Comparison of ENCODE assay signal across 9 cellular contexts in genomic region chr16:72664122-72664479, GRCh38.
DNase-seq lines count a peak whose midpoint lies in the region; ATAC-seq, FAIRE-seq and TF ChIP-seq lines count a peak whose summit lies in the region.
"Had no signal": no experiment of that assay in that cellular context is flagged by ENCODE, and none has a peak within 500 bp of the region (broad histone marks: within the 10 kb centered on the region; RNA-seq: fewer than 3 reads in every experiment).

No MANE protein-coding gene starts in this region.

- H3K79me2 ChIP-seq in K562 (ENCODE audit: control insufficient read depth, insufficient read depth, low read length) (peaks cover 51% of the 10 kb centered on the region), mesendoderm (ENCODE audit: control insufficient read depth, insufficient read depth, low read length) (peaks cover 2% of the 10 kb centered on the region)

- H3K4me3 ChIP-seq in left ventricle myocardium inferior, result peak overlapping the region; percentile 82
- peak overlapping the region; percentile 72 for H3K4me3 ChIP-seq in K562
- peak overlapping the region; percentile 95 for H3K4me3 ChIP-seq in mesendoderm (ENCODE audit: low read length)
- peak overlapping the region; percentile 72 to 76 for H3K4me3 ChIP-seq in vagina

- POLR2A ChIA-PET in K562 (lab: Yijun Ruan, JAX), result interaction anchor here (0.7 to 1.6 kb wide), 7 partner anchors 9 to 76 kb away, joined by 3 to 8 read pairs (median 3); no protein-coding TSS in a partner anchor

- intact Hi-C loops in left ventricle myocardium inferior (cut with micrococcal nuclease) (no loop called here), left cardiac atrium (cut with DNase I) (no loop called here), K562 (cut with micrococcal nuclease) (no loop called here), vagina (cut with DNase I) (no loop called here), sciatic nerve (cut with DNase I) (no loop called here)

- H3K9ac ChIP-seq in K562 (ENCODE audit: insufficient read depth in 1 of 2, low read depth in 2 of 2, low read length in 2 of 2) (peak overlapping the region; percentile 91 to 92; a peak in 3 of 4 replicates), mesendoderm (ENCODE audit: low read length) (peak overlapping the region; percentile 93)

- no peak overlapping the region for H2BK120ac ChIP-seq in mesendoderm (ENCODE audit: low read depth, low read length)

- no TSS peak for BruUV-seq in K562 (replicated peaks; lab: Mats Ljungman, UMichigan)

- H2BK15ac ChIP-seq in mesendoderm (replicated peaks; ENCODE audit: low read depth), result no peak overlapping the region

- H3K27ac ChIP-seq in left ventricle myocardium inferior (replicated peaks) (no peak overlapping the region), K562 (ENCODE audit: extremely low read depth, low read depth, low read length) (peak overlapping the region; percentile 93), mesendoderm (ENCODE audit: low read depth, low read length) (no peak overlapping the region), vagina (no peak overlapping the region)

- H2BK5ac ChIP-seq in mesendoderm (ENCODE audit: low read length), result no peak overlapping the region

- H4K5ac ChIP-seq in mesendoderm (ENCODE audit: low read length), result no peak overlapping the region

- H3K9me3 ChIP-seq in left ventricle myocardium inferior (replicated peaks) (no peaks in the 10 kb centered on the region), K562 (replicated peaks; ENCODE audit: control insufficient read depth, insufficient read depth, low read depth, low read length) (no peaks in the 10 kb centered on the region), vagina (no peaks in the 10 kb centered on the region)

- H3K36me3 ChIP-seq in left ventricle myocardium inferior (no peaks in the 10 kb centered on the region), K562 (ENCODE audit: control insufficient read depth, insufficient read depth, low read length) (no peaks in the 10 kb centered on the region), mesendoderm (ENCODE audit: control insufficient read depth, insufficient read depth, low read length) (no peaks in the 10 kb centered on the region), vagina (no peaks in the 10 kb centered on the region)

- H3K56ac ChIP-seq in mesendoderm (ENCODE audit: low read length), result peak overlapping the region; percentile 93

- H3K4ac ChIP-seq in mesendoderm (ENCODE audit: low read depth, low read length), result no peak overlapping the region

- in situ Hi-C loops in K562 (cut with MboI), result no loop called here

- peak overlapping the region; percentile 93 for H2AFZ ChIP-seq in K562 (ENCODE audit: low read depth, low read length)

- H4K20me1 ChIP-seq in K562 (replicated peaks; ENCODE audit: control insufficient read depth, insufficient read depth, low read length), result no peaks in the 10 kb centered on the region

- DNase-seq in left ventricle myocardium inferior (no peak), left cardiac atrium (no peak), K562 (ENCODE audit: extremely low read depth in 1 of 4, low spot score in 3 of 4) (no peak), mesendoderm (no peak), vagina (ENCODE audit: extremely low spot score in 2 of 2) (no peak), sciatic nerve (ENCODE audit: low spot score) (no peak), RCC 7860 (ENCODE audit: low spot score) (no peak)
- DNase-seq: activated CD8-positive, alpha-beta memory T cell treated with anti-CD3 and anti-CD28 coated beads, Interleukin-2, amount 50 U/mL, for 4 hours had no signal

- no peak overlapping the region for H4K8ac ChIP-seq in mesendoderm (ENCODE audit: low read depth, low read length)

- TF ChIP-seq POLR2A in K562 (conservative IDR thresholded peaks at IDR 0.05) (no peak), vagina (IDR thresholded peaks at IDR 0.05) (no peak)

- no peak overlapping the region for H3K18ac ChIP-seq in mesendoderm (ENCODE audit: low read length)

- H2AK5ac ChIP-seq in mesendoderm (ENCODE audit: low read length), result no peak overlapping the region

- peaks cover 6% of the 10 kb centered on the region for H3K79me1 ChIP-seq in mesendoderm (ENCODE audit: low read length)

- CTCF ChIA-PET in K562 (lab: Yijun Ruan, JAX; ENCODE audit: low intra/inter-chr PET ratio), result no interaction called here

- ATAC-seq in left cardiac atrium (no peak), K562 (no peak), sciatic nerve (no peak), esophagus mucosa (no peak)

- no peak for TF ChIP-seq EP300 in K562 (IDR thresholded peaks at IDR 0.05; ENCODE audit: low read length)

- H3K4me1 ChIP-seq in left ventricle myocardium inferior, result peaks cover 20% of the 10 kb centered on the region
- peaks cover 5 to 7% of the 10 kb centered on the region in 2 experiments; a peak in 4 of 5 replicates for H3K4me1 ChIP-seq in K562 (replicated peaks in 1 of 2; ENCODE audit: control insufficient read depth in 2 of 2, insufficient read depth in 2 of 2, low read length in 2 of 2)
- H3K4me1 ChIP-seq in mesendoderm (ENCODE audit: control insufficient read depth, low read depth, low read length), result no peaks in the 10 kb centered on the region
- peaks cover 16% of the 10 kb centered on the region for H3K4me1 ChIP-seq in vagina

- no peak for TF ChIP-seq CTCF in left ventricle myocardium inferior (IDR thresholded peaks at IDR 0.05; ENCODE audit: borderline replicate concordance)
- no peak for TF ChIP-seq CTCF in K562 (IDR thresholded peaks at IDR 0.05 in 2 of 3, conservative IDR thresholded peaks at IDR 0.05 in 1 of 3; ENCODE audit: insufficient read depth in 2 of 3, low read depth in 1 of 3, low read length in 3 of 3)
- TF ChIP-seq CTCF in vagina (IDR thresholded peaks at IDR 0.05), result no peak

- H3K4me2 ChIP-seq in K562 (ENCODE audit: insufficient read depth, low read length) (peak overlapping the region; percentile 97), mesendoderm (ENCODE audit: low read length) (peak overlapping the region; percentile 90)

- 1% methylated on average over 17 of the region's 17 CpGs for WGBS in K562 (ENCODE audit: insufficient coverage, low coverage, missing lambda C conversion rate)
- WGBS in mesendoderm (ENCODE audit: extremely low coverage, insufficient coverage, low lambda C conversion rate), result no CpG with 5 or more reads among the region's 17 CpGs

- no peak overlapping the region for H3K23ac ChIP-seq in mesendoderm (ENCODE audit: low read length)

- no peaks in the 10 kb centered on the region for H3K9me1 ChIP-seq in K562 (ENCODE audit: control insufficient read depth, insufficient read depth, low read length)

- no peak for TF ChIP-seq RAD21 in K562 (CRISPR knock-in tag; conservative IDR thresholded peaks at IDR 0.05 in 1 of 2, IDR thresholded peaks at IDR 0.05 in 1 of 2)

- H3K27me3 ChIP-seq in left ventricle myocardium inferior (ENCODE audit: low read depth) (no peaks in the 10 kb centered on the region), K562 (ENCODE audit: control insufficient read depth in 2 of 2, insufficient read depth in 2 of 2, low read length in 2 of 2) (no peaks in the 10 kb centered on the region), mesendoderm (ENCODE audit: insufficient read depth, low read length, poor library complexity) (no peaks in the 10 kb centered on the region), vagina (no peaks in the 10 kb centered on the region)

- no peak for FAIRE-seq in K562 (lab: Jason Lieb, UNC)
- FAIRE-seq in RCC 7860 (lab: Jason Lieb, UNC), result no peak

TF ChIP-seq in K562, 482 proteins besides CTCF, POLR2A, EP300 and RAD21 (continues in another document):
- TF ChIP-seq TOE1 (IDR thresholded peaks at IDR 0.05; ENCODE audit: borderline replicate concordance) (no peak), TOE1 (CRISPR knock-in tag; IDR thresholded peaks at IDR 0.05; ENCODE audit: borderline replicate concordance, low read depth) (no peak), U2AF1 (optimal IDR thresholded peaks at IDR 0.05; ENCODE audit: low read depth, low read length) (no peak), ZBTB12 (CRISPR knock-in tag; IDR thresholded peaks at IDR 0.05) (no peak), ADNP (tag; IDR thresholded peaks at IDR 0.05) (no peak), MNT (conservative IDR thresholded peaks at IDR 0.05) (no peak), ETV5 (CRISPR knock-in tag; IDR thresholded peaks at IDR 0.05; ENCODE audit: low read depth) (no peak), RBBP5 (IDR thresholded peaks at IDR 0.05; ENCODE audit: borderline replicate concordance, insufficient read depth, low read length, poor library complexity, severe bottlenecking) (no peak), MLX (CRISPR knock-in tag; conservative IDR thresholded peaks at IDR 0.05) (no peak), HMG20A (CRISPR knock-in tag; conservative IDR thresholded peaks at IDR 0.05) (no peak), PHB (CRISPR knock-in tag; IDR thresholded peaks at IDR 0.05) (no peak), KDM1A (IDR thresholded peaks at IDR 0.05) (no peak), SMARCA5 (IDR thresholded peaks at IDR 0.05) (no peak), NUFIP1 (IDR thresholded peaks at IDR 0.05; ENCODE audit: partially characterized antibody) (no peak)
